ENCODE assay signal across 19 cellular contexts in genomic region chr2:141611143-141611571, GRCh38.
A peak's percentile ranks its signal among the peaks of the same experiment; 100 is the strongest.
DNase-seq lines count a peak whose midpoint lies in the region; ATAC-seq, FAIRE-seq and TF ChIP-seq lines count a peak whose summit lies in the region.
"Had no signal": no experiment of that assay in that cellular context is flagged by ENCODE, and none has a peak within 500 bp of the region (broad histone marks: within the 10 kb centered on the region; RNA-seq: fewer than 3 reads in every experiment).

No MANE protein-coding gene starts in this region.

- DNase-seq in GM23338 (ENCODE audit: low spot score) (peak; percentile 88), NCI-H526 treated with DMSO at 0.1 percent for 48 hours (lab: John Stamatoyannopoulos, UW) (peak; percentile 65), endothelial cell of umbilical vein (ENCODE audit: low read depth, low spot score) (peak; percentile 87), mesothelial cell of epicardium (ENCODE audit: low spot score in 2 of 2, unreplicated experiment in 2 of 2) (no peak), aorta (no peak), AG08396 (ENCODE audit: low spot score) (no peak), mucosa of gallbladder (ENCODE audit: low spot score) (no peak)
- DNase-seq in activated naive CD8-positive, alpha-beta T cell treated with anti-CD3 and anti-CD28 coated beads for 36 hours: no peak
- DNase-seq: activated naive CD4-positive, alpha-beta T cell treated with anti-CD3 and anti-CD28 coated beads, Interleukin-2, amount 10 ng/mL, durations not matched to agents 7 days and 5 days; BE2C; DMS79 treated with DMSO at 0.1 percent for 48 hours; Karpas-422; NCI-H187 treated with DMSO at 0.1 percent for 48 hours; right lobe of liver; stimulated activated CD4-positive, alpha-beta T cell treated with anti-CD3 and anti-CD28 coated beads, Interleukin-4, amount 100 ng/mL, for 24 hours had no signal

- no peaks in the 10 kb centered on the region for H3K9me3 ChIP-seq in endothelial cell of umbilical vein (replicated peaks; ENCODE audit: control insufficient read depth, insufficient read depth, low read length)
- H3K9me3 ChIP-seq in aorta (ENCODE audit: control insufficient read depth, low read length): no peaks in the 10 kb centered on the region
- H3K9me3 ChIP-seq: BE2C, right lobe of liver, SJCRH30 had no signal

- H3F3A ChIP-seq in GM23338 (replicated peaks; ENCODE audit: low read depth): no peaks in the 10 kb centered on the region

- H3K4me1 ChIP-seq in GM23338 (ENCODE audit: insufficient read depth) (peaks cover 31% of the 10 kb centered on the region), endothelial cell of umbilical vein (ENCODE audit: control insufficient read depth, extremely low read depth, insufficient read depth, low read length) (peaks cover 20% of the 10 kb centered on the region), aorta (ENCODE audit: control insufficient read depth in 1 of 2, insufficient read depth in 2 of 2, low read length in 2 of 2) (no peaks in the 10 kb centered on the region)
- H3K4me1 ChIP-seq: BE2C had no signal

- POLR2A ChIA-PET in endothelial cell of umbilical vein (lab: Charles Lee): no interaction called here

- CTCF ChIA-PET in endothelial cell of umbilical vein (lab: Charles Lee): interaction anchor here (0.7 to 2.8 kb wide), 10 partner anchors 9 to 529 kb away, joined by 3 to 15 read pairs (median 4); no protein-coding TSS in a partner anchor

- no peak for TF ChIP-seq POLR2A in endothelial cell of umbilical vein (IDR thresholded peaks at IDR 0.05; ENCODE audit: low read depth, low read length)

- H3K79me2 ChIP-seq in GM23338 (replicated peaks; ENCODE audit: insufficient read depth) (no peaks in the 10 kb centered on the region), endothelial cell of umbilical vein (ENCODE audit: control insufficient read depth, insufficient read depth, low read length) (no peaks in the 10 kb centered on the region)

- H3K9me2 ChIP-seq in GM23338 (ENCODE audit: insufficient read depth): no peaks in the 10 kb centered on the region

- H3K4me3 ChIP-seq in GM23338: peak overlapping the region; percentile 27; the same call in 1 of the 2 replicates
- peak overlapping the region in 2 of 3 experiments; percentile 15 to 54 for H3K4me3 ChIP-seq in endothelial cell of umbilical vein (replicated peaks in 1 of 3; ENCODE audit: insufficient read depth in 1 of 3, low read depth in 1 of 3, low read length in 3 of 3)
- no peak overlapping the region for H3K4me3 ChIP-seq in aorta (ENCODE audit: low read length in 2 of 2)
- H3K4me3 ChIP-seq: right lobe of liver, SJCRH30 had no signal

- H3K9ac ChIP-seq in endothelial cell of umbilical vein (replicated peaks; ENCODE audit: extremely low read depth, insufficient read depth, low read length): peak overlapping the region; percentile 71

- H2AFZ ChIP-seq in GM23338 (no peak overlapping the region), endothelial cell of umbilical vein (ENCODE audit: low read depth, low read length) (peak overlapping the region; percentile 76)

- H3K4me2 ChIP-seq in GM23338 (peak overlapping the region; percentile 48), endothelial cell of umbilical vein (ENCODE audit: insufficient read depth, low read length) (peak overlapping the region; percentile 93)

- H3K9me1 ChIP-seq in endothelial cell of umbilical vein (replicated peaks; ENCODE audit: control insufficient read depth, extremely low read depth, insufficient read depth, low read length): no peaks in the 10 kb centered on the region

- H3K27ac Mint-ChIP-seq in GM23338: peak overlapping the region; percentile 96
- H3K27ac Mint-ChIP-seq in mesothelial cell of epicardium: peak overlapping the region; percentile 63
- H3K27ac Mint-ChIP-seq in activated naive CD8-positive, alpha-beta T cell treated with anti-CD3 and anti-CD28 coated beads for 36 hours: no peak overlapping the region
- H3K27ac Mint-ChIP-seq: activated naive CD4-positive, alpha-beta T cell treated with anti-CD3 and anti-CD28 coated beads, Interleukin-2, amount 10 ng/mL, durations not matched to agents 7 days and 5 days; stimulated activated effector memory CD8-positive, alpha-beta T cell treated with anti-CD3 and anti-CD28 coated beads, Interleukin-12 subunit alpha, Interleukin-12 subunit beta, amount 100 ng/mL, for 72 hours had no signal

- H3K4me1 Mint-ChIP-seq in GM23338 (peaks cover 31% of the 10 kb centered on the region), mesothelial cell of epicardium (peaks cover 23% of the 10 kb centered on the region)
- H3K4me1 Mint-ChIP-seq in activated naive CD8-positive, alpha-beta T cell treated with anti-CD3 and anti-CD28 coated beads for 36 hours: no peaks in the 10 kb centered on the region
- H3K4me1 Mint-ChIP-seq: activated naive CD4-positive, alpha-beta T cell treated with anti-CD3 and anti-CD28 coated beads, Interleukin-2, amount 10 ng/mL, durations not matched to agents 7 days and 5 days; stimulated activated effector memory CD8-positive, alpha-beta T cell treated with anti-CD3 and anti-CD28 coated beads, Interleukin-12 subunit alpha, Interleukin-12 subunit beta, amount 100 ng/mL, for 72 hours had no signal

- peak overlapping the region; percentile 82 for H3K27ac ChIP-seq in GM23338 (ENCODE audit: low read depth)
- peak overlapping the region; percentile 73 for H3K27ac ChIP-seq in endothelial cell of umbilical vein (ENCODE audit: insufficient read depth, low read depth, low read length)
- no peak overlapping the region for H3K27ac ChIP-seq in aorta (ENCODE audit: low read depth in 1 of 2, low read length in 2 of 2)
- H3K27ac ChIP-seq: right lobe of liver, SJCRH30 had no signal

- H3K36me3 ChIP-seq in GM23338 (ENCODE audit: insufficient read depth) (no peaks in the 10 kb centered on the region), endothelial cell of umbilical vein (ENCODE audit: control insufficient read depth in 2 of 2, extremely low read depth in 1 of 2, insufficient read depth in 2 of 2, low read length in 2 of 2) (no peaks in the 10 kb centered on the region), aorta (ENCODE audit: control insufficient read depth in 1 of 2, insufficient read depth in 2 of 2, low read length in 1 of 2) (no peaks in the 10 kb centered on the region)
- H3K36me3 ChIP-seq: BE2C, right lobe of liver, SJCRH30 had no signal

- peaks cover 14% of the 10 kb centered on the region for H3K9me3 Mint-ChIP-seq in GM23338
- H3K9me3 Mint-ChIP-seq in mesothelial cell of epicardium: peaks cover 3% of the 10 kb centered on the region
- peaks cover 2% of the 10 kb centered on the region for H3K9me3 Mint-ChIP-seq in activated naive CD8-positive, alpha-beta T cell treated with anti-CD3 and anti-CD28 coated beads for 36 hours
- H3K9me3 Mint-ChIP-seq: activated naive CD4-positive, alpha-beta T cell treated with anti-CD3 and anti-CD28 coated beads, Interleukin-2, amount 10 ng/mL, durations not matched to agents 7 days and 5 days had no signal

- H3K4me3 Mint-ChIP-seq in GM23338 (peak overlapping the region; percentile 58), mesothelial cell of epicardium (peak overlapping the region; percentile 51)
- no peak overlapping the region for H3K4me3 Mint-ChIP-seq in activated naive CD8-positive, alpha-beta T cell treated with anti-CD3 and anti-CD28 coated beads for 36 hours
- H3K4me3 Mint-ChIP-seq: activated naive CD4-positive, alpha-beta T cell treated with anti-CD3 and anti-CD28 coated beads, Interleukin-2, amount 10 ng/mL, durations not matched to agents 7 days and 5 days; stimulated activated effector memory CD8-positive, alpha-beta T cell treated with anti-CD3 and anti-CD28 coated beads, Interleukin-12 subunit alpha, Interleukin-12 subunit beta, amount 100 ng/mL, for 72 hours had no signal

- ATAC-seq in GM23338 (peak; percentile 98), aorta (ENCODE audit: low FRiP score) (no peak)
- ATAC-seq: stimulated activated effector memory CD8-positive, alpha-beta T cell treated with anti-CD3 and anti-CD28 coated beads, Interleukin-12 subunit alpha, Interleukin-12 subunit beta, amount 100 ng/mL, for 72 hours had no signal

- no peaks in the 10 kb centered on the region for H4K20me1 ChIP-seq in GM23338 (replicated peaks; ENCODE audit: insufficient read depth)
- no peaks in the 10 kb centered on the region for H4K20me1 ChIP-seq in endothelial cell of umbilical vein (replicated peaks; ENCODE audit: control insufficient read depth, extremely low read depth, insufficient read depth, low read length)

- H3K27me3 ChIP-seq in GM23338 (ENCODE audit: insufficient read depth) (no peaks in the 10 kb centered on the region), endothelial cell of umbilical vein (ENCODE audit: control insufficient read depth in 2 of 2, insufficient read depth in 2 of 2, low read length in 2 of 2) (no peaks in the 10 kb centered on the region), aorta (ENCODE audit: control insufficient read depth in 1 of 2, insufficient read depth in 2 of 2, low read length in 1 of 2) (no peaks in the 10 kb centered on the region)
- H3K27me3 ChIP-seq: BE2C, right lobe of liver, SJCRH30 had no signal

- H3K27me3 Mint-ChIP-seq in GM23338 (ENCODE audit: insufficient read depth, low read depth, poor library complexity): peaks cover 1% of the 10 kb centered on the region
- no peaks in the 10 kb centered on the region for H3K27me3 Mint-ChIP-seq in mesothelial cell of epicardium (ENCODE audit: low read depth)
- no peaks in the 10 kb centered on the region for H3K27me3 Mint-ChIP-seq in activated naive CD8-positive, alpha-beta T cell treated with anti-CD3 and anti-CD28 coated beads for 36 hours
- H3K27me3 Mint-ChIP-seq: activated naive CD4-positive, alpha-beta T cell treated with anti-CD3 and anti-CD28 coated beads, Interleukin-2, amount 10 ng/mL, durations not matched to agents 7 days and 5 days had no signal

- 8 to 17% methylated on average over 2 of the region's 2 CpGs for WGBS in aorta, 2 donors

- no TSS peak for BruUV-seq in endothelial cell of umbilical vein (replicated peaks; lab: Mats Ljungman, UMichigan)

- FAIRE-seq in endothelial cell of umbilical vein (lab: Jason Lieb, UNC): peak; percentile 83
- FAIRE-seq: GM12892, urothelium cell line had no signal

- dilution Hi-C loops in endothelial cell of umbilical vein (cut with MboI; ENCODE audit: extremely low pct_ligation_motif_present, low sequenced_read_pairs): no loop called here

- TF ChIP-seq CTCF in GM23338 (conservative IDR thresholded peaks at IDR 0.05; ENCODE audit: low read depth in 2 of 2) (no peak), endothelial cell of umbilical vein (IDR thresholded peaks at IDR 0.05; ENCODE audit: extremely low read depth in 1 of 2, insufficient read depth in 1 of 2, low read depth in 1 of 2, low read length in 2 of 2) (no peak), mesothelial cell of epicardium (IDR thresholded peaks at IDR 0.05; ENCODE audit: unreplicated experiment) (no peak)

- intact Hi-C loops in endothelial cell of umbilical vein (cut with micrococcal nuclease) (loop anchor here (1.0 to 10.0 kb wide), 4 partner anchors 216 to 590 kb away; partner anchors contain the start of gene LRP1B), aorta (cut with DNase I) (no loop called here)

- H3K36me3 Mint-ChIP-seq in GM23338 (ENCODE audit: low read depth): peaks cover 42% of the 10 kb centered on the region
- no peaks in the 10 kb centered on the region for H3K36me3 Mint-ChIP-seq in mesothelial cell of epicardium
- H3K36me3 Mint-ChIP-seq in activated naive CD8-positive, alpha-beta T cell treated with anti-CD3 and anti-CD28 coated beads for 36 hours: no peaks in the 10 kb centered on the region
- H3K36me3 Mint-ChIP-seq: activated naive CD4-positive, alpha-beta T cell treated with anti-CD3 and anti-CD28 coated beads, Interleukin-2, amount 10 ng/mL, durations not matched to agents 7 days and 5 days; stimulated activated effector memory CD8-positive, alpha-beta T cell treated with anti-CD3 and anti-CD28 coated beads, Interleukin-12 subunit alpha, Interleukin-12 subunit beta, amount 100 ng/mL, for 72 hours had no signal

Comparison
In these comparisons a context has a peak if more than half of its experiments do, and no peak if none do; other contexts are left out.
1. DNase-seq: peak in GM23338 (single experiment), NCI-H526 treated with DMSO at 0.1 percent for 48 hours (single experiment) and endothelial cell of umbilical vein (single experiment); none in mesothelial cell of epicardium (0 of 2), aorta (0 of 2), activated naive CD8-positive, alpha-beta T cell treated with anti-CD3 and anti-CD28 coated beads for 36 hours (single experiment), AG08396 (single experiment) and mucosa of gallbladder (single experiment).
2. H3K27ac ChIP-seq: peak in GM23338 (single experiment) and endothelial cell of umbilical vein (single experiment); none in aorta (0 of 2).
3. H3K4me3 ChIP-seq: peak in GM23338 (single experiment) and endothelial cell of umbilical vein (2 of 3); none in aorta (0 of 2).